Comparison of ENCODE assay signal across 27 cellular contexts in the genomic region with DNA sequence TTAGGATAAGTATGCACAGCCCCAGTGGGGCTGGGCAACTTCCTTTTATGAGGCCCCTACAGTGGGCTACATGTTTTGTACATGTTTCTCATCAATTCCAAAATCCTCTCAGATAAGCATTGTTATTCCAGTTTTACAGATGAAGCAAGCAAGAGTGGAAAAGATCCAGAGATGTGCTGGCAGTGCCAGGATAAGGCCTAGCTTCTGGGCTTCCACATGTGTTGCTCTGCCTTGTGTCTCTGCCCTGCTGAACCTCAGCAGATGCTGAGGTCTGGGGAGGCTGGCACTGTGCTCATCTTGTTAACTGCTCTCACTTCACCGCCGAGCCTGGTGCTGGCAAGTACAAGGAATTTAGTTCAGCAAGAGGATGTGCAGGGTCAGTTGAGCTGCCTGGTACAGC.
DNase-seq lines count a peak whose midpoint lies in the region; ATAC-seq, FAIRE-seq and TF ChIP-seq lines count a peak whose summit lies in the region.
"Had no signal": no experiment of that assay in that cellular context is flagged by ENCODE, and none has a peak within 500 bp of the region (broad histone marks: within the 10 kb centered on the region; RNA-seq: fewer than 3 reads in every experiment).

No MANE protein-coding gene starts in this region.

- no peaks in the 10 kb centered on the region for H3K4me1 Mint-ChIP-seq in neural crest cell
- H3K4me1 Mint-ChIP-seq: CD14-positive monocyte; CD4-positive, alpha-beta memory T cell; CD4-positive, CD25-positive, alpha-beta regulatory T cell; CD8-positive, alpha-beta memory T cell had no signal

- H3K4me1 ChIP-seq in sigmoid colon (peaks cover 0 to 10% (median 8%) of the 10 kb centered on the region in 4 donors), HAP-1 (no peaks in the 10 kb centered on the region)
- H3K4me1 ChIP-seq: BE2C, BLaER1 had no signal

- intact Hi-C loops in Right ventricle myocardium inferior (cut with DNase I) (no loop called here), left cardiac atrium (cut with DNase I) (no loop called here), sigmoid colon (cut with DNase I) (no loop called here)

- H3K9me3 ChIP-seq in sigmoid colon (no peaks in the 10 kb centered on the region), HAP-1 (no peaks in the 10 kb centered on the region)
- H3K9me3 ChIP-seq: BE2C, BLaER1 had no signal

- TF ChIP-seq CTCF in bronchial epithelial cell (IDR thresholded peaks at IDR 0.05; ENCODE audit: insufficient read depth, low read length, severe bottlenecking) (no peak), neural crest cell (conservative IDR thresholded peaks at IDR 0.05) (no peak), sigmoid colon (IDR thresholded peaks at IDR 0.05) (no peak)

- in situ Hi-C loops in HAP-1 (cut with MboI; ENCODE audit: low sequenced_read_pairs) = no loop called here

- peak overlapping the region; percentile 57 for H3K27ac Mint-ChIP-seq in neural crest cell (ENCODE audit: unreplicated experiment)
- H3K27ac Mint-ChIP-seq: CD4-positive, alpha-beta memory T cell; CD4-positive, CD25-positive, alpha-beta regulatory T cell had no signal

- no peaks in the 10 kb centered on the region for H3K36me3 Mint-ChIP-seq in neural crest cell (ENCODE audit: low read depth)
- H3K36me3 Mint-ChIP-seq: CD14-positive monocyte; CD4-positive, alpha-beta memory T cell; CD4-positive, CD25-positive, alpha-beta regulatory T cell; CD8-positive, alpha-beta memory T cell had no signal

- no peak for TF ChIP-seq EP300 in sigmoid colon (IDR thresholded peaks at IDR 0.05)

- no peak overlapping the region for H3K4me3 ChIP-seq in bronchial epithelial cell (ENCODE audit: low read depth, low read length)
- no peak overlapping the region for H3K4me3 ChIP-seq in sigmoid colon
- no peak overlapping the region for H3K4me3 ChIP-seq in HAP-1
- H3K4me3 ChIP-seq: BLaER1, GM12878 had no signal

- DNase-seq in Right ventricle myocardium inferior (ENCODE audit: missing footprints) (peak; percentile 41), left cardiac atrium (no peak), bronchial epithelial cell (ENCODE audit: low read depth) (no peak), neural crest cell (ENCODE audit: low read depth, low spot score) (no peak), sigmoid colon (no peak), HAP-1 (ENCODE audit: low spot score in 2 of 2) (no peak), cerebellar cortex (ENCODE audit: low spot score) (no peak)
- DNase-seq: 8988T; ACHN; BE2C; C1 segment of cervical spinal cord; CD4-positive, alpha-beta memory T cell; CD4-positive, CD25-positive, alpha-beta regulatory T cell; CD8-positive, alpha-beta memory T cell; COR-L47; DMS 273 treated with DMSO at 0.1 percent for 48 hours; DMS153; DMS79; DND-41; EL; GDM1 had no signal

- no peak for TF ChIP-seq POLR2A in sigmoid colon (IDR thresholded peaks at IDR 0.05)

- no peak overlapping the region for H3K4me3 Mint-ChIP-seq in neural crest cell
- H3K4me3 Mint-ChIP-seq: CD14-positive monocyte; CD4-positive, alpha-beta memory T cell; CD4-positive, CD25-positive, alpha-beta regulatory T cell; CD8-positive, alpha-beta memory T cell had no signal

- FAIRE-seq in bronchial epithelial cell (lab: Jason Lieb, UNC) = peak; percentile 13
- FAIRE-seq: A204.1, GM12878, GM12892, GM18507 had no signal

- ATAC-seq in Right ventricle myocardium inferior (no peak), left cardiac atrium (no peak)
- ATAC-seq: GM12878 had no signal

- peak overlapping the region in 1 of 4 donors; percentile 32 for H3K27ac ChIP-seq in sigmoid colon
- H3K27ac ChIP-seq: BLaER1 had no signal

- H3K27me3 ChIP-seq in bronchial epithelial cell (ENCODE audit: control insufficient read depth, insufficient read depth, low read length) = no peaks in the 10 kb centered on the region
- H3K27me3 ChIP-seq in sigmoid colon = no peaks in the 10 kb centered on the region
- H3K27me3 ChIP-seq in HAP-1 (ENCODE audit: low read depth) = no peaks in the 10 kb centered on the region
- H3K27me3 ChIP-seq: BE2C, BLaER1 had no signal

- H3K36me3 ChIP-seq in bronchial epithelial cell (ENCODE audit: control insufficient read depth, insufficient read depth, low read length) = no peaks in the 10 kb centered on the region
- H3K36me3 ChIP-seq in sigmoid colon = no peaks in the 10 kb centered on the region
- H3K36me3 ChIP-seq in HAP-1 (replicated peaks) = no peaks in the 10 kb centered on the region
- H3K36me3 ChIP-seq: BE2C, BLaER1 had no signal

- H3K27me3 Mint-ChIP-seq in neural crest cell (ENCODE audit: low read depth) = no peaks in the 10 kb centered on the region

- 92% methylated on average over 2 of the region's 2 CpGs for WGBS in sigmoid colon, 2 donors

- H3K9me3 Mint-ChIP-seq in neural crest cell = no peaks in the 10 kb centered on the region
- H3K9me3 Mint-ChIP-seq: CD14-positive monocyte; CD4-positive, alpha-beta memory T cell; CD8-positive, alpha-beta memory T cell had no signal
